In the genomic region with DNA sequence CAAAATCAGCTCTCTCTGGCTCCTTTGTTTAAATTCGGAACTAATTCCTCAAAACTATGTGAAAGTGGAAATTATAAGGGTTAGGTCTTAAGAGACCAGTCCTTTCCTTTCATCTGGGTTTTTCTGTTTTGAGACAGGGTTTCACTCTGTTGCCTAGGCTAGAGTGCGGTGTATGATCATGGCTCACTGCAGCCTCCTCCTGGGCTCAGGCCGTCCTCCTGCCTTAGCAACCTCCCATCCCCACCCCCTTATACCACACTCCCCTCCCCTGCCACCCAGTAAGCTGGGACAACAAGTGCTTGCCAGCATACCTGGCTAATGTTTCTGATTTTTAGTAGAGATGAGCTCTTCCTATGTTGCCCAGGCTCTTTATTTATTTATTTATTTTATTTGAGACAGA, we compare ENCODE assay signal across 1 cellular context.
TF ChIP-seq lines count a peak whose summit lies in the region.

No MANE protein-coding gene starts in this region.

TF ChIP-seq in GM12878, 131 proteins besides CTCF, POLR2A, EP300 and RAD21:
- TF ChIP-seq, protein P1, sequence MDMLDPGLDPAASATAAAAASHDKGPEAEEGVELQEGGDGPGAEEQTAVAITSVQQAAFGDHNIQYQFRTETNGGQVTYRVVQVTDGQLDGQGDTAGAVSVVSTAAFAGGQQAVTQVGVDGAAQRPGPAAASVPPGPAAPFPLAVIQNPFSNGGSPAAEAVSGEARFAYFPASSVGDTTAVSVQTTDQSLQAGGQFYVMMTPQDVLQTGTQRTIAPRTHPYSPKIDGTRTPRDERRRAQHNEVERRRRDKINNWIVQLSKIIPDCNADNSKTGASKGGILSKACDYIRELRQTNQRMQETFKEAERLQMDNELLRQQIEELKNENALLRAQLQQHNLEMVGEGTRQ (IDR thresholded peaks at IDR 0.05; ENCODE audit: borderline replicate concordance, low read depth, low read length), result no peak
- no peak for TF ChIP-seq CBX3 (IDR thresholded peaks at IDR 0.05; ENCODE audit: borderline replicate concordance, low read depth)
- no peak for TF ChIP-seq SMC3 (IDR thresholded peaks at IDR 0.05; ENCODE audit: borderline replicate concordance, low read length)
- TF ChIP-seq, protein P2, sequence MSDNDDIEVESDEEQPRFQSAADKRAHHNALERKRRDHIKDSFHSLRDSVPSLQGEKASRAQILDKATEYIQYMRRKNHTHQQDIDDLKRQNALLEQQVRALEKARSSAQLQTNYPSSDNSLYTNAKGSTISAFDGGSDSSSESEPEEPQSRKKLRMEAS (IDR thresholded peaks at IDR 0.05; ENCODE audit: low read depth, low read length), result no peak
- TF ChIP-seq, protein P3, sequence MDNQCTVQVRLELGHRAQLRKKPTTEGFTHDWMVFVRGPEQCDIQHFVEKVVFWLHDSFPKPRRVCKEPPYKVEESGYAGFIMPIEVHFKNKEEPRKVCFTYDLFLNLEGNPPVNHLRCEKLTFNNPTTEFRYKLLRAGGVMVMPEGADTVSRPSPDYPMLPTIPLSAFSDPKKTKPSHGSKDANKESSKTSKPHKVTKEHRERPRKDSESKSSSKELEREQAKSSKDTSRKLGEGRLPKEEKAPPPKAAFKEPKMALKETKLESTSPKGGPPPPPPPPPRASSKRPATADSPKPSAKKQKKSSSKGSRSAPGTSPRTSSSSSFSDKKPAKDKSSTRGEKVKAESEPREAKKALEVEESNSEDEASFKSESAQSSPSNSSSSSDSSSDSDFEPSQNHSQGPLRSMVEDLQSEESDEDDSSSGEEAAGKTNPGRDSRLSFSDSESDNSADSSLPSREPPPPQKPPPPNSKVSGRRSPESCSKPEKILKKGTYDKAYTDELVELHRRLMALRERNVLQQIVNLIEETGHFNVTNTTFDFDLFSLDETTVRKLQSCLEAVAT (IDR thresholded peaks at IDR 0.05), result no peak
- no peak for TF ChIP-seq SMAD5 (IDR thresholded peaks at IDR 0.05; ENCODE audit: low read depth)
- no peak for TF ChIP-seq SUPT20H (IDR thresholded peaks at IDR 0.05; ENCODE audit: borderline replicate concordance, control insufficient read depth, low read depth, low read length)
